ENCODE assay signal across 19 cellular contexts in the genomic region with DNA sequence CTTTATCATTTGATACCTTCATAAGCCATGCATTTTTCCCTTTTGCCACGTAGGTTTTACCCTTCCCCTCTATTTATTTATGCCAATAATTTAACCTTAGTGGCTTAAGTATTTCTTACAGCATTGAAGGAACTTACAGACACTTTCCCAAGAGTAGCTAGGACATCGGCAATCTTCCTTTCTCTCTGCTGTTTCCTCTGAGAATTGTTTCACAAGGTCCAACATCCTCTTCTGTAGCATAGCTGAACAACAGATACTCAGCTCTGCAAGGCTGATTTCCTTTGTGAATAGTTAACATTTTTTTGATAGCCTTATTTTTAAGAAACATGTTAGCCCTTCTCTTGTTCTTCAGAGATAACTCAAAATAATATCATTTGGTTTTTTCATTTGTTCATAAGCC. TPM values are rescaled to one million over a fixed set of nuclear protein-coding genes. Genes with fewer than 3 reads are reported as not detected.
A peak's percentile ranks its signal among the peaks of the same experiment; 100 is the strongest.
DNase-seq lines count a peak whose midpoint lies in the region; ATAC-seq and TF ChIP-seq lines count a peak whose summit lies in the region.
"Had no signal": no experiment of that assay in that cellular context is flagged by ENCODE, and none has a peak within 500 bp of the region (broad histone marks: within the 10 kb centered on the region; RNA-seq: fewer than 3 reads in every experiment).

No MANE protein-coding gene starts in this region.

- no peaks in the 10 kb centered on the region for H3K36me3 ChIP-seq in adipocyte (ENCODE audit: control insufficient read depth, insufficient read depth, low read length, severe bottlenecking)
- H3K36me3 ChIP-seq: pancreas, sigmoid colon had no signal

- DNase-seq in natural killer cell (no peak), NOMO-1 treated with DMSO at 0.1 percent for 48 hours (lab: John Stamatoyannopoulos, UW; ENCODE audit: unreplicated experiment) (peak; percentile 30), adipocyte (ENCODE audit: low read depth) (no peak), AG08396 (ENCODE audit: low spot score) (no peak), NCI-H187 (lab: John Stamatoyannopoulos, UW) (no peak), cerebellar nuclear complex (lab: John Stamatoyannopoulos, UW) (no peak)
- no peak for DNase-seq in natural killer cell treated with Interleukin-12 subunit alpha and Interleukin-12 subunit beta and Interleukin-15 and Interleukin-18, amount 100 ng/mL, for 72 hours (ENCODE audit: low spot score)
- no peak for DNase-seq in stimulated activated CD4-positive, alpha-beta T cell treated with anti-CD3 and anti-CD28 coated beads, Interleukin-12 subunit alpha, Interleukin-12 subunit beta, amount 100 ng/mL, for 4 hours
- DNase-seq: activated CD4-positive, alpha-beta T cell treated with anti-CD3 and anti-CD28 coated beads for 4 hours; activated gamma-delta T cell treated with Interleukin-2 at 50 U/mL for 16 hours; aorta; head of caudate nucleus; HFFc6; NCI-H2029; pancreas; SHP77 treated with DMSO at 0.1 percent for 48 hours; sigmoid colon; stimulated activated CD4-positive, alpha-beta T cell treated with anti-CD3 and anti-CD28 coated beads, Interleukin-2, amount 100 ng/mL, for 24 hours had no signal

- no peak overlapping the region for H3K27ac Mint-ChIP-seq in natural killer cell
- no peak overlapping the region for H3K27ac Mint-ChIP-seq in natural killer cell treated with Interleukin-12 subunit alpha and Interleukin-12 subunit beta and Interleukin-15 and Interleukin-18, amount 100 ng/mL, for 72 hours
- H3K27ac Mint-ChIP-seq: HFFc6 had no signal

- peak overlapping the region; percentile 90 for H3K4me3 ChIP-seq in adipocyte (ENCODE audit: low read length)

- no peaks in the 10 kb centered on the region for H3K9me3 ChIP-seq in adipocyte (ENCODE audit: control insufficient read depth, low read length)
- H3K9me3 ChIP-seq: pancreas, sigmoid colon had no signal

- no peaks in the 10 kb centered on the region for H3K27me3 ChIP-seq in adipocyte (replicated peaks; ENCODE audit: control insufficient read depth, insufficient read depth, low read length)
- H3K27me3 ChIP-seq: pancreas, sigmoid colon had no signal

- peaks cover 17% of the 10 kb centered on the region for H3K4me1 ChIP-seq in adipocyte (ENCODE audit: control insufficient read depth, insufficient read depth, low read length)

- H3K4me3 Mint-ChIP-seq in natural killer cell: peak overlapping the region; percentile 92
- H3K4me3 Mint-ChIP-seq in natural killer cell treated with Interleukin-12 subunit alpha and Interleukin-12 subunit beta and Interleukin-15 and Interleukin-18, amount 100 ng/mL, for 72 hours: no peak overlapping the region

- intact Hi-C loops in natural killer cell (cut with micrococcal nuclease): no loop called here

- TF ChIP-seq CTCF in natural killer cell (IDR thresholded peaks at IDR 0.05): no peak

- peaks cover 3 to 6% of the 10 kb centered on the region in 2 donors for H3K27me3 Mint-ChIP-seq in natural killer cell (ENCODE audit: low read depth in 2 of 2)
- H3K27me3 Mint-ChIP-seq in natural killer cell treated with Interleukin-12 subunit alpha and Interleukin-12 subunit beta and Interleukin-15 and Interleukin-18, amount 100 ng/mL, for 72 hours: peaks cover 0 to 4% of the 10 kb centered on the region in 2 donors
- H3K27me3 Mint-ChIP-seq: stimulated activated naive CD8-positive, alpha-beta T cell treated with anti-CD3 and anti-CD28 coated beads, Interleukin-15, Interleukin-2, amounts not matched to agents 100 ng/mL and 50 ng/mL, for 24 hours had no signal

- no peak for ATAC-seq in natural killer cell
- ATAC-seq in natural killer cell treated with Interleukin-12 subunit alpha and Interleukin-12 subunit beta and Interleukin-15 and Interleukin-18, amount 100 ng/mL, for 72 hours: no peak
- ATAC-seq: pancreas had no signal

- H3K9ac ChIP-seq in adipocyte (ENCODE audit: low read length): peak overlapping the region; percentile 50

- peaks cover 10 to 13% of the 10 kb centered on the region in 2 donors for H3K4me1 Mint-ChIP-seq in natural killer cell
- peaks cover 9 to 10% of the 10 kb centered on the region in 2 donors for H3K4me1 Mint-ChIP-seq in natural killer cell treated with Interleukin-12 subunit alpha and Interleukin-12 subunit beta and Interleukin-15 and Interleukin-18, amount 100 ng/mL, for 72 hours (ENCODE audit: low read depth in 2 of 2)

- no peaks in the 10 kb centered on the region for H3K36me3 Mint-ChIP-seq in natural killer cell
- H3K36me3 Mint-ChIP-seq in natural killer cell treated with Interleukin-12 subunit alpha and Interleukin-12 subunit beta and Interleukin-15 and Interleukin-18, amount 100 ng/mL, for 72 hours: no peaks in the 10 kb centered on the region

- H3K9me3 Mint-ChIP-seq in natural killer cell: no peaks in the 10 kb centered on the region
- no peaks in the 10 kb centered on the region for H3K9me3 Mint-ChIP-seq in natural killer cell treated with Interleukin-12 subunit alpha and Interleukin-12 subunit beta and Interleukin-15 and Interleukin-18, amount 100 ng/mL, for 72 hours
- H3K9me3 Mint-ChIP-seq: stimulated activated naive CD8-positive, alpha-beta T cell treated with anti-CD3 and anti-CD28 coated beads, Interleukin-15, Interleukin-2, amounts not matched to agents 100 ng/mL and 50 ng/mL, for 24 hours had no signal

RNA-seq across cellular contexts. Expression of gene GCA, which starts 1.1 kb away (rescaled TPM):
- total RNA-seq in natural killer cell: 1 to 10 TPM; 5.5 to 9.7 (median 6.6) TPM
- total RNA-seq in natural killer cell treated with Interleukin-12 subunit alpha and Interleukin-12 subunit beta and Interleukin-15 and Interleukin-18, amount 100 ng/mL, for 72 hours: 1 to 10 TPM; 3.4 to 5.8 TPM

RNA-seq across cellular contexts. Expression of gene IFIH1, which starts 24.4 kb away (rescaled TPM):
- total RNA-seq in natural killer cell: 10 to 100 TPM; 36.7 to 57.4 (median 36.9) TPM
- total RNA-seq in natural killer cell treated with Interleukin-12 subunit alpha and Interleukin-12 subunit beta and Interleukin-15 and Interleukin-18, amount 100 ng/mL, for 72 hours: 10 to 100 TPM; 26.7 to 30.9 TPM
